In the genomic region with DNA sequence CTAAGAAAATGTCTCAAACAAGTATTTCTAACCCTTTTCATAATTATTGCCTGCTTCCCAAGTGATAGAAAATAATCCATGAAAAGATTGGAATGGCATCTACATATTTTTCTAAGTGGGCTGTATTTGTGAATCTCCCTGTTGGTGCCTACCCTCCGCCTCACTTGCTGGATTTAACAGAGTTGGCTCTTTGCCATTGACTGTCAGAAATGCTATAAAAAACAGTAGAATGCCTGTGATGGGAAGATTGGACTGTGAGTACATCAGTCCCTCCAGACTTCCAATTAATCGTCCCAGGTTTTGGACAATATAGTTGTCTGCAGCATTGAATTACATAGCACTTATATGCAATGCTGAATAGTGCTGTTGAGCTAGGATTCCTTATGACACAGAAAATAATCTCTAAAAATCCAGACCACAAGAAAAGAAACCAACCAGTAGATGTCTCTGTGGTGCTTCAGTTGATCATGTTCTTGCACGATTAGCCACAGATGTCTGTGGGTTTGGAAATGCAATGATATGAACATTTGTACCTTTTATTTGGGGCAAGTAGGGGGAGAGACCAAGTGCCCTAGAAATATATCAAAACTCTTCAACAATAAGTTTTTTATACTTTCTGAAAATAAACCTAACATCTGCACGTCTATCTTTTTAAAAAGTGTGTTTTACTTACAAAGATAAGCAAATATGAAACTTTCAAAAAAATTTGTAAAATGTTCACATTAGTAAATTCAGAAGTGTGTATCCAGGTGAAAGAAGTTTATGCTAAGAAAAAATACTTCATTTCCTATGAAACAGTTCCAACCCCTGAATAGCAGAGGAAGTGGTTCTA, we compare ENCODE assay signal across 8 cellular contexts.
A peak's percentile ranks its signal among the peaks of the same experiment; 100 is the strongest.
DNase-seq lines count a peak whose midpoint lies in the region; ATAC-seq, FAIRE-seq and TF ChIP-seq lines count a peak whose summit lies in the region.

No MANE protein-coding gene starts in this region.

- DNase-seq in ELF-1 (ENCODE audit: low read depth, low spot score) (peak; percentile 18), NCI-H446 treated with DMSO at 0.1 percent for 48 hours (lab: John Stamatoyannopoulos, UW) (peak; percentile 13), K562 (ENCODE audit: extremely low read depth in 1 of 4, low spot score in 3 of 4) (peak in 3 of 4 experiments; percentile 7 to 61 (median 30)), kidney epithelial cell (ENCODE audit: low read depth) (peak; percentile 43), vagina (ENCODE audit: extremely low spot score in 2 of 2) (no peak)
- DNase-seq in activated CD4-positive, alpha-beta T cell treated with anti-CD3 and anti-CD28 coated beads, Interleukin-2, amount 50 U/mL, for 4 hours, result no peak

- intact Hi-C loops in K562 (cut with micrococcal nuclease) (loop anchor here (1.0 kb wide), 2 partner anchors 271 to 304 kb away; no protein-coding TSS in a partner anchor), vagina (cut with DNase I) (loop anchor here (5.0 kb wide), 1 partner anchor 303 kb away; no protein-coding TSS in a partner anchor)

- BruUV-seq in K562 (replicated peaks; lab: Mats Ljungman, UMichigan), result no TSS peak

- no peaks in the 10 kb centered on the region for H3K36me3 ChIP-seq in HEK293 (ENCODE audit: control insufficient read depth in 2 of 2, insufficient read depth in 1 of 2, low read length in 2 of 2)
- H3K36me3 ChIP-seq in K562 (ENCODE audit: control insufficient read depth, insufficient read depth, low read length), result no peaks in the 10 kb centered on the region
- H3K36me3 ChIP-seq in kidney epithelial cell (ENCODE audit: control insufficient read depth, insufficient read depth, low read length), result no peaks in the 10 kb centered on the region
- H3K36me3 ChIP-seq in vagina, result no peaks in the 10 kb centered on the region

- TF ChIP-seq EP300 in K562 (IDR thresholded peaks at IDR 0.05; ENCODE audit: low read length), result no peak

- H3K4me1 ChIP-seq in HEK293 (ENCODE audit: control insufficient read depth, insufficient read depth, low read length) (no peaks in the 10 kb centered on the region; the same call in 1 of the 2 replicates), K562 (replicated peaks in 1 of 2; ENCODE audit: control insufficient read depth in 2 of 2, insufficient read depth in 2 of 2, low read length in 2 of 2) (no peaks in the 10 kb centered on the region), vagina (no peaks in the 10 kb centered on the region)

- ATAC-seq in K562 (peak; percentile 71; the same call in 2 of the 3 replicates), GM18907 (IDR thresholded peaks at IDR 0.05; ENCODE audit: unreplicated experiment) (no peak)

- CTCF ChIA-PET in HEK293 (lab: Yijun Ruan, JAX) (interaction anchor here (0.5 to 2.6 kb wide), 23 partner anchors 17 to 1375 kb away, joined by 3 to 33 read pairs (median 4); no protein-coding TSS in a partner anchor), K562 (lab: Yijun Ruan, JAX; ENCODE audit: low intra/inter-chr PET ratio) (interaction anchor here (0.6 to 2.7 kb wide), 2 partner anchors 266 to 303 kb away, joined by 3 to 16 read pairs; no protein-coding TSS in a partner anchor)

- no peak overlapping the region for H2AFZ ChIP-seq in K562 (ENCODE audit: low read depth, low read length)

- H3K27ac ChIP-seq in HEK293 (ENCODE audit: extremely low read depth, low read depth, low read length) (no peak overlapping the region), K562 (ENCODE audit: extremely low read depth, low read depth, low read length) (no peak overlapping the region), vagina (no peak overlapping the region)

- WGBS in K562 (ENCODE audit: insufficient coverage, low coverage, missing lambda C conversion rate), result 11% methylated on average over 4 of the region's 4 CpGs

- H3K9me3 ChIP-seq in HEK293 (ENCODE audit: control insufficient read depth, insufficient read depth, low read depth, low read length) (no peaks in the 10 kb centered on the region), K562 (replicated peaks; ENCODE audit: control insufficient read depth, insufficient read depth, low read depth, low read length) (no peaks in the 10 kb centered on the region), vagina (no peaks in the 10 kb centered on the region)

- FAIRE-seq in K562 (lab: Jason Lieb, UNC), result peak; percentile 85

- no peak overlapping the region for H3K4me3 ChIP-seq in HEK293 (ENCODE audit: low read depth, low read length)
- no peak overlapping the region for H3K4me3 ChIP-seq in K562
- H3K4me3 ChIP-seq in kidney epithelial cell (ENCODE audit: low read depth, low read length), result no peak overlapping the region
- no peak overlapping the region for H3K4me3 ChIP-seq in vagina

- H3K9ac ChIP-seq in K562 (ENCODE audit: insufficient read depth in 1 of 2, low read depth in 2 of 2, low read length in 2 of 2), result no peak overlapping the region

- H3K27me3 ChIP-seq in K562 (ENCODE audit: control insufficient read depth in 2 of 2, insufficient read depth in 2 of 2, low read length in 2 of 2) (no peaks in the 10 kb centered on the region), kidney epithelial cell (ENCODE audit: control insufficient read depth, insufficient read depth, low read length) (no peaks in the 10 kb centered on the region), vagina (no peaks in the 10 kb centered on the region)

- POLR2A ChIA-PET in HEK293 (lab: Yijun Ruan, JAX) (no interaction called here), K562 (lab: Yijun Ruan, JAX) (interaction anchor here (0.5 kb wide), 1 partner anchor 310 kb away, joined by 3 read pairs; no protein-coding TSS in a partner anchor)

- TF ChIP-seq RAD21 in K562 (CRISPR knock-in tag; conservative IDR thresholded peaks at IDR 0.05 in 1 of 2, IDR thresholded peaks at IDR 0.05 in 1 of 2), result peak; percentile 88 to 91

- TF ChIP-seq POLR2A in K562 (conservative IDR thresholded peaks at IDR 0.05), result no peak
- TF ChIP-seq POLR2A in vagina (IDR thresholded peaks at IDR 0.05), result no peak

- peak; percentile 54; the same call in 1 of the 2 replicates for TF ChIP-seq CTCF in HEK293 (tag by site-specific recombination; IDR thresholded peaks at IDR 0.05)
- TF ChIP-seq CTCF in K562 (IDR thresholded peaks at IDR 0.05 in 2 of 3, conservative IDR thresholded peaks at IDR 0.05 in 1 of 3; ENCODE audit: insufficient read depth in 2 of 3, low read depth in 1 of 3, low read length in 3 of 3), result peak; percentile 37 to 63 (median 48); a peak in 4 of 6 replicates
- peak; percentile 46 for TF ChIP-seq CTCF in kidney epithelial cell (IDR thresholded peaks at IDR 0.05; ENCODE audit: insufficient read depth, low read length, poor library complexity, severe bottlenecking)
- peak in 2 of 3 experiments; percentile 25 to 46 for TF ChIP-seq CTCF in vagina (IDR thresholded peaks at IDR 0.05)

- in situ Hi-C loops in K562 (cut with MboI), result loop anchor here (5.0 kb wide), 1 partner anchor 303 kb away; no protein-coding TSS in a partner anchor

- H3K9me1 ChIP-seq in K562 (ENCODE audit: control insufficient read depth, insufficient read depth, low read length), result no peaks in the 10 kb centered on the region

- no peaks in the 10 kb centered on the region for H4K20me1 ChIP-seq in K562 (replicated peaks; ENCODE audit: control insufficient read depth, insufficient read depth, low read length)

- H3K4me2 ChIP-seq in K562 (ENCODE audit: insufficient read depth, low read length), result no peak overlapping the region

- no peaks in the 10 kb centered on the region for H3K79me2 ChIP-seq in K562 (ENCODE audit: control insufficient read depth, insufficient read depth, low read length)

TF ChIP-seq in HEK293, 187 proteins besides CTCF, POLR2A, EP300 and RAD21 (continues in another document):
- TF ChIP-seq ZNF654 (tag by site-specific recombination; IDR thresholded peaks at IDR 0.05; ENCODE audit: low read depth) (peak; percentile 87), ZSCAN30 (tag by site-specific recombination; IDR thresholded peaks at IDR 0.05) (peak; percentile 34; the same call in 1 of the 2 replicates), ZNF16 (tag by site-specific recombination; IDR thresholded peaks at IDR 0.05; ENCODE audit: low read depth) (no peak), INSM2 (tag by site-specific recombination; IDR thresholded peaks at IDR 0.05) (no peak), ZNF10 (tag by site-specific recombination; IDR thresholded peaks at IDR 0.05) (no peak)

TF ChIP-seq in K562, 482 proteins besides CTCF, POLR2A, EP300 and RAD21:
- TF ChIP-seq DEAF1 (CRISPR knock-in tag; IDR thresholded peaks at IDR 0.05) (peak; percentile 76; the same call in 1 of the 2 replicates), NFIC (IDR thresholded peaks at IDR 0.05) (peak; percentile 83), ZNF212 (CRISPR knock-in tag; IDR thresholded peaks at IDR 0.05) (no peak), RB1 (IDR thresholded peaks at IDR 0.05; ENCODE audit: low read depth) (no peak), SMC3 (conservative IDR thresholded peaks at IDR 0.05; ENCODE audit: insufficient read depth, low read depth, low read length) (0 out of 2 replicates have a peak, but pooled peaks have one; percentile 26)

Comparison
In these comparisons a context has a peak if more than half of its experiments do, and no peak if none do; other contexts are left out.
1. DNase-seq: peak in ELF-1 (single experiment), NCI-H446 treated with DMSO at 0.1 percent for 48 hours (single experiment), K562 (3 of 4) and kidney epithelial cell (single experiment); none in vagina (0 of 2) and activated CD4-positive, alpha-beta T cell treated with anti-CD3 and anti-CD28 coated beads, Interleukin-2, amount 50 U/mL, for 4 hours (0 of 2).
2. Peak in every context shown above with its lines, with median percentiles within 50 percentile points of each other: CTCF ChIP-seq.